ENCODE assay signal across 1 cellular context in the genomic region with DNA sequence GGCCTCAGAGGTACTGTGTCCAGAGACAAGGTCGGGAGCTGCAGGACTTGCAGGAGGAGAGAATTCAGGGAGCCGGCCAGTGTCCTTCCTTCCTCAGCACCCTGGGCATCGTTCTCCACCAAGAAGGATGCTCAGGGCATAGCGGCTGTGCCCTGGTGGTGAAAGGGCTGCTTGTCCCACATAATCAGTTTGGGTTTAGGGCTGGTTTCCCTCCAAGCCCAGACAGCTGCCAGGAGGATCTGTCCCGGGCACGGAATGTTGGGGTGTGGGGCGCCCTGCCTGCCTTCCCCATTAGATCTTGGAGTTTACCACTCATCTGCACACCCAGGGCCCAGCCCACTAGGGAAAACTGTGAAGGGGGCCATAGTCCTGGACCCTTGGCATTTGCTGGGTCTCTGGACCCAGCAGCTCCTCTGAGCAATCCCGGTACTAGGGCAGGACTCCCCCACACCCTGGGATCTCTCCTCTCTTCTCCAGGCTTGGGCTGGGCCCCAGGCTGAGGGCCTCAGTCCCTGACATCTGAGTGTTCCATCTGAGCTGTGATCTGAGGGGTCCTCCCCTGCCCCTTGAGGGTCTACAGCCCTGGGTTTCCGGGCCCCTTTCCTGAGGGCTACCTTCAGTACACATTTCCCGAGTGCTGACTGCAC.
TF ChIP-seq lines count a peak whose summit lies in the region.

No MANE protein-coding gene starts in this region.

TF ChIP-seq in GM23338, 12 proteins besides CTCF, POLR2A, EP300 and RAD21 (continued from another document):
- TF ChIP-seq ZNF114 (CRISPR knock-in tag; IDR thresholded peaks at IDR 0.05) = no peak
- TF ChIP-seq EZH2 (IDR thresholded peaks at IDR 0.05; ENCODE audit: low read depth, unreplicated experiment) = no peak
- no peak for TF ChIP-seq POLR2AphosphoS5 (IDR thresholded peaks at IDR 0.05; ENCODE audit: low read depth)
TF ChIP-seq in GM23338: peak in this region for 0.
